Comparison of ENCODE assay signal across 19 cellular contexts in the genomic region with DNA sequence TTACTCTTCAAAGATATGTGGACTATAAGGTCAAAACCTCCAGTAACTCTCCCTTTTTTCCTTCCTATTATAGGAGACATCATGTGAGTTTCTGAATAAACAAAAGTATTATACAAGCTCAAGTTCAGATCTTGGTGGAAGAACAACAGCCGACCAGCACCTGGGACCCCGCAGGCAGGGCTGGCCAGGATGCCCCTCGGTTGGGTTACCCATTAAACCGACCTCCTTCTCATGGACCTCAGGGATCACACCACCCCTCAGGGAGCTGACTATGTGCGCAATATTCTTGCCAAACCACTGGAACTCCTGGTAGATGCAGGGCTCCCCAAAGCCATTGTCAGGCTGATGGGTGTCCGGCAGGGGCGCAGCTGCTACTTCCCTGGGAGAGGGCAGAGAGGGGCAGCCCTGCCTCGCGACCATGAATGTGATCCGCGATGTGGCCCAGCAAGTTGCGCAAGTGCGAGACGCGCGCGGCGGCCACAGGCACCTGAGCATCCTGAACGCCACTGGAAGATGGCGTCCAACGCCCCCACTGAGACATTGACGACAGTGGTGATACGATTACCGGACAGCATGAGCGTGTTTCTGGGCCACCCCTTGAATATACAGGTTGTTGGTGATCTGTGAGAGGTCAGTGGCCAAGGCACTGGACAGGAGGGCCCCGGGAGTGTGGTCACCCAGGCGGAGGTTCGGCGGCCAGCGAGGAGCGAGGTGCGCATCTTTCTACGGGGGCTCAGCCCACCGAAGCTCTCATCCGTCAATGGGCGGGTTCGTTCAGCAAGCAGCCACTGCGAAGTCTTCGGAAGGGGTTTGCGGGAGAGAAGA.
DNase-seq lines count a peak whose midpoint lies in the region; ATAC-seq, FAIRE-seq and TF ChIP-seq lines count a peak whose summit lies in the region.
"Had no signal": no experiment of that assay in that cellular context is flagged by ENCODE, and none has a peak within 500 bp of the region (broad histone marks: within the 10 kb centered on the region; RNA-seq: fewer than 3 reads in every experiment).

No MANE protein-coding gene starts in this region.

- 67% methylated on average over 33 of the region's 40 CpGs for WGBS in HepG2 (ENCODE audit: low lambda C conversion rate)
- WGBS in right lobe of liver (ENCODE audit: insufficient coverage, low coverage, low lambda C conversion rate, missing lambda C conversion rate), result 81% methylated on average over 7 of the region's 40 CpGs
- 93% methylated on average over 40 of the region's 40 CpGs for WGBS in mesenchymal stem cell

- H2AFZ ChIP-seq in HepG2 (ENCODE audit: low read length) (no peak overlapping the region), mesenchymal stem cell (ENCODE audit: low read depth, low read length) (peak overlapping the region; percentile 6)

- no peak overlapping the region for H3K23ac ChIP-seq in mesenchymal stem cell (ENCODE audit: low read length in 2 of 2)

- H3K36me3 ChIP-seq in HepG2 (replicated peaks in 1 of 2; ENCODE audit: control insufficient read depth in 1 of 2, insufficient read depth in 2 of 2, low read length in 2 of 2), result no peaks in the 10 kb centered on the region
- no peaks in the 10 kb centered on the region for H3K36me3 ChIP-seq in right lobe of liver
- H3K36me3 ChIP-seq in mesenchymal stem cell (ENCODE audit: control insufficient read depth in 1 of 2, insufficient read depth in 2 of 2, low read depth in 1 of 2, low read length in 2 of 2), result no peaks in the 10 kb centered on the region
- H3K36me3 ChIP-seq in upper lobe of right lung, result no peaks in the 10 kb centered on the region

- H3K14ac ChIP-seq in mesenchymal stem cell (ENCODE audit: low read length in 2 of 2), result no peak overlapping the region

- H2BK15ac ChIP-seq in mesenchymal stem cell (ENCODE audit: low read depth, poor library complexity, severe bottlenecking), result no peak overlapping the region

- H4K91ac ChIP-seq in mesenchymal stem cell (ENCODE audit: low read length), result no peak overlapping the region

- H3K79me2 ChIP-seq in HepG2 (ENCODE audit: insufficient read depth, low read length), result no peaks in the 10 kb centered on the region

- no TSS peak for BruUV-seq in HepG2 (replicated peaks; lab: Mats Ljungman, UMichigan)

- H2BK120ac ChIP-seq in mesenchymal stem cell (ENCODE audit: low read depth, low read length), result no peak overlapping the region

- TF ChIP-seq POLR2A in HepG2 (IDR thresholded peaks at IDR 0.05; ENCODE audit: insufficient read depth in 1 of 2, low read depth in 2 of 2, low read length in 2 of 2), result no peak
- TF ChIP-seq POLR2A in right lobe of liver (IDR thresholded peaks at IDR 0.05), result no peak

- ATAC-seq in HepG2 (no peak), right lobe of liver (no peak), upper lobe of right lung (peak; percentile 15)
- ATAC-seq: A549 had no signal

- no peak overlapping the region for H2BK12ac ChIP-seq in mesenchymal stem cell (ENCODE audit: low read length in 2 of 2)

- TF ChIP-seq EP300 in HepG2 (IDR thresholded peaks at IDR 0.05; ENCODE audit: low read depth in 2 of 2, low read length in 2 of 2) (no peak), HepG2 (CRISPR knock-in tag; IDR thresholded peaks at IDR 0.05; ENCODE audit: borderline replicate concordance) (no peak)

- H3K4me3 ChIP-seq in HepG2 (replicated peaks in 1 of 3; ENCODE audit: insufficient read depth in 1 of 3, low read depth in 2 of 3, low read length in 3 of 3), result no peak overlapping the region
- H3K4me3 ChIP-seq in right lobe of liver, result no peak overlapping the region
- H3K4me3 ChIP-seq in mesenchymal stem cell (ENCODE audit: insufficient read depth in 1 of 2, low read depth in 1 of 2, low read length in 2 of 2), result no peak overlapping the region
- no peak overlapping the region for H3K4me3 ChIP-seq in upper lobe of right lung
- H3K4me3 ChIP-seq: A549 had no signal

- H4K20me1 ChIP-seq in HepG2 (ENCODE audit: insufficient read depth, low read length), result no peaks in the 10 kb centered on the region

- no peaks in the 10 kb centered on the region for H3K27me3 ChIP-seq in HepG2 (ENCODE audit: control insufficient read depth in 1 of 2, insufficient read depth in 2 of 2, low read length in 2 of 2)
- H3K27me3 ChIP-seq in right lobe of liver, result no peaks in the 10 kb centered on the region
- peaks cover 0 to 37% of the 10 kb centered on the region in 2 experiments for H3K27me3 ChIP-seq in mesenchymal stem cell (ENCODE audit: control insufficient read depth in 1 of 2, insufficient read depth in 1 of 2, low read length in 2 of 2)
- no peaks in the 10 kb centered on the region for H3K27me3 ChIP-seq in upper lobe of right lung

- no peak for TF ChIP-seq CTCF in HepG2 (CRISPR knock-in tag; IDR thresholded peaks at IDR 0.05)
- no peak for TF ChIP-seq CTCF in right lobe of liver (IDR thresholded peaks at IDR 0.05)
- TF ChIP-seq CTCF in upper lobe of right lung (IDR thresholded peaks at IDR 0.05), result no peak

- H3K9ac ChIP-seq in HepG2 (ENCODE audit: insufficient read depth, low read depth, low read length), result no peak overlapping the region
- H3K9ac ChIP-seq in mesenchymal stem cell (ENCODE audit: low read length), result no peak overlapping the region

- H3K27ac ChIP-seq in HepG2 (ENCODE audit: extremely low read length, insufficient read depth, low read length) (no peak overlapping the region), right lobe of liver (no peak overlapping the region), mesenchymal stem cell (ENCODE audit: low read length, poor library complexity, severe bottlenecking) (no peak overlapping the region), upper lobe of right lung (no peak overlapping the region)
- H3K27ac ChIP-seq: 22Rv1, A549, C4-2B had no signal

- intact Hi-C loops in HepG2 (cut with micrococcal nuclease; ENCODE audit: unreplicated experiment), result no loop called here
- intact Hi-C loops in right lobe of liver (cut with DNase I), result no loop called here
- intact Hi-C loops in upper lobe of right lung (cut with DNase I), result no loop called here

- no peak for FAIRE-seq in HepG2 (lab: Jason Lieb, UNC)
- no peak for FAIRE-seq in RCC 7860 (lab: Jason Lieb, UNC)
- FAIRE-seq: A549, D721Med, GM12892, HTR-8/SVneo had no signal

- H2BK5ac ChIP-seq in mesenchymal stem cell (ENCODE audit: low read depth, low read length, poor library complexity, severe bottlenecking), result no peak overlapping the region

- H2AK5ac ChIP-seq in mesenchymal stem cell (ENCODE audit: low read length, severe bottlenecking), result no peak overlapping the region

- TF ChIP-seq RAD21 in HepG2 (CRISPR knock-in tag; IDR thresholded peaks at IDR 0.05), result no peak

- no peak overlapping the region for H3K18ac ChIP-seq in mesenchymal stem cell (ENCODE audit: low read depth in 1 of 2, low read length in 2 of 2)

- H3K4me2 ChIP-seq in HepG2 (ENCODE audit: low read depth, low read length) (no peak overlapping the region), mesenchymal stem cell (ENCODE audit: low read length, poor library complexity, severe bottlenecking) (no peak overlapping the region)
- H3K4me2 ChIP-seq: A549 had no signal

- H4K8ac ChIP-seq in mesenchymal stem cell (ENCODE audit: low read length), result no peak overlapping the region

- POLR2A ChIA-PET in HepG2 (lab: Yijun Ruan, JAX), result no interaction called here

- in situ Hi-C loops in HepG2 (cut with HindIII; ENCODE audit: extremely low pct_ligation_motif_present, low pct_unique_long_range_greater_than_20kb), result no loop called here

- H3K9me3 ChIP-seq in HepG2 (ENCODE audit: low read length), result no peaks in the 10 kb centered on the region
- H3K9me3 ChIP-seq in right lobe of liver, result no peaks in the 10 kb centered on the region
- peaks cover 17% of the 10 kb centered on the region for H3K9me3 ChIP-seq in mesenchymal stem cell (ENCODE audit: control insufficient read depth, low read length)
- H3K9me3 ChIP-seq in upper lobe of right lung, result no peaks in the 10 kb centered on the region
- H3K9me3 ChIP-seq: A549 had no signal

- no peak overlapping the region for H3K4ac ChIP-seq in mesenchymal stem cell (ENCODE audit: low read depth in 1 of 2, low read length in 2 of 2)

- no peaks in the 10 kb centered on the region for H3K79me1 ChIP-seq in mesenchymal stem cell (replicated peaks; ENCODE audit: low read length, poor library complexity, severe bottlenecking)

- CTCF ChIA-PET in HepG2 (lab: Yijun Ruan, JAX; ENCODE audit: low intra/inter-chr PET ratio, low total read pairs), result no interaction called here

- DNase-seq in HepG2 (ENCODE audit: low spot score) (no peak), right lobe of liver (no peak), mesenchymal stem cell (no peak), upper lobe of right lung (no peak), NCI-H1436 (lab: John Stamatoyannopoulos, UW) (no peak), RCC 7860 (ENCODE audit: low spot score) (no peak)
- DNase-seq in activated CD4-positive, CD25-positive, alpha-beta regulatory T cell (lab: John Stamatoyannopoulos, UW), result no peak
- DNase-seq: AML-193; Caco-2; CD4-positive, alpha-beta T cell; GDM1; GOT3; H9 had no signal

- no peaks in the 10 kb centered on the region for H3K4me1 ChIP-seq in HepG2 (ENCODE audit: insufficient read depth, low read length)
- no peaks in the 10 kb centered on the region for H3K4me1 ChIP-seq in right lobe of liver
- no peaks in the 10 kb centered on the region for H3K4me1 ChIP-seq in mesenchymal stem cell (ENCODE audit: control insufficient read depth, insufficient read depth, low read depth, low read length)
- no peaks in the 10 kb centered on the region for H3K4me1 ChIP-seq in upper lobe of right lung
- H3K4me1 ChIP-seq: A549 had no signal

TF ChIP-seq in HepG2, 621 proteins besides CTCF, POLR2A, EP300 and RAD21 (continues in another document):
- TF ChIP-seq, protein P1, sequence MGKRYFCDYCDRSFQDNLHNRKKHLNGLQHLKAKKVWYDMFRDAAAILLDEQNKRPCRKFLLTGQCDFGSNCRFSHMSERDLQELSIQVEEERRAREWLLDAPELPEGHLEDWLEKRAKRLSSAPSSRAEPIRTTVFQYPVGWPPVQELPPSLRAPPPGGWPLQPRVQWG (CRISPR knock-in tag; IDR thresholded peaks at IDR 0.05; ENCODE audit: borderline replicate concordance, low read depth), result no peak
